12 cellular contexts compared by ENCODE assay signal in the genomic region with DNA sequence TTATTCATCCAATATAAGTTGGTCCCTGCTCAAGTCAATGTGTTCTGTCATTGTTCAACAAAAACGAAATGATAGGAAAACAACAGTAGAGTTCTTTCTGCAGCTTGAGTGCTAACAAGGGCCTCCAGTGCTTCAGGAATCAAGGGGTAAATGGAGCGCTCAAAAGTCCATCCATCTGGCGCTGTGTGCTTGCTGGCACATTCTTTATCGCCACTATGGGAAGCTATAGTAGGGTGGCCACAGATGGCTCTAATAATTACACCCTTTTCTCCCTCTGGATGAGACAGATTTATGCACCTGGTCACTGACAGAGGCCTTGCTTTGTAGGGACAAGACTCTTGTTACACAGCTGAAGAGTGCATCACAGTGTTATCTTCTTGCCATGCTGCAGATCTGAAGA.
"Had no signal": no experiment of that assay in that cellular context is flagged by ENCODE, and none has a peak within 500 bp of the region (broad histone marks: within the 10 kb centered on the region; RNA-seq: fewer than 3 reads in every experiment).

No MANE protein-coding gene starts in this region.

- H3K4me1 ChIP-seq: left lung, thyroid gland had no signal

- H3K27me3 ChIP-seq: gastrocnemius medialis, left lung, thyroid gland had no signal

- DNase-seq: activated CD4-positive, alpha-beta T cell treated with anti-CD3 and anti-CD28 coated beads, Interleukin-2, amount 10 ng/mL, durations not matched to agents 24 days and 14 days; activated CD4-positive, CD25-positive, alpha-beta regulatory T cell; activated naive CD8-positive, alpha-beta T cell treated with anti-CD3 and anti-CD28 coated beads for 36 hours; dermis blood vessel endothelial cell; effector memory CD8-positive, alpha-beta T cell; gastrocnemius medialis; islet precursor cell; left lung; naive thymus-derived CD8-positive, alpha-beta T cell; retina; thyroid gland had no signal

- H3K36me3 ChIP-seq: gastrocnemius medialis, left lung, thyroid gland had no signal

- H3K4me3 ChIP-seq: gastrocnemius medialis, left lung, thyroid gland had no signal

- H3K9me3 ChIP-seq: gastrocnemius medialis, left lung, thyroid gland had no signal

- H3K27ac ChIP-seq: left lung, thyroid gland had no signal

- ATAC-seq: effector memory CD8-positive, alpha-beta T cell; left lung; naive thymus-derived CD8-positive, alpha-beta T cell; stimulated activated memory B cell treated with anti-CD40 and anti-IgM and Interleukin-4, amounts not matched to agents 10 μg/mL and 1 μg/mL and 100 μg/mL, for 72 hours had no signal
